1 cellular context compared by ENCODE assay signal in genomic region chr7:138158739-138159528, GRCh38.
TF ChIP-seq lines count a peak whose summit lies in the region.

No MANE protein-coding gene starts in this region.

TF ChIP-seq in HepG2, 621 proteins besides CTCF, POLR2A, EP300 and RAD21 (continued from another document and continues in another):
- no peak for TF ChIP-seq GMEB1 (CRISPR knock-in tag; IDR thresholded peaks at IDR 0.05; ENCODE audit: borderline replicate concordance)
- peak; percentile 72; the same call in 1 of the 2 replicates for TF ChIP-seq KAT8 (CRISPR knock-in tag; IDR thresholded peaks at IDR 0.05)
- no peak for TF ChIP-seq TAF15 (IDR thresholded peaks at IDR 0.05; ENCODE audit: low read depth, low read length, poor library complexity, severe bottlenecking)
- TF ChIP-seq NONO (IDR thresholded peaks at IDR 0.05), result no peak
- no peak for TF ChIP-seq NONO (CRISPR knock-in tag; conservative IDR thresholded peaks at IDR 0.05)
- TF ChIP-seq NR2C2 (CRISPR knock-in tag; IDR thresholded peaks at IDR 0.05; ENCODE audit: borderline replicate concordance), result peak; percentile 31; the same call in 1 of the 2 replicates
- no peak for TF ChIP-seq ZNF563 (CRISPR knock-in tag; IDR thresholded peaks at IDR 0.05)
- TF ChIP-seq SP5 (CRISPR knock-in tag; IDR thresholded peaks at IDR 0.05; ENCODE audit: borderline replicate concordance, low read depth), result peak; percentile 53; the same call in 1 of the 2 replicates
- peak; percentile 21; the same call in 1 of the 2 replicates for TF ChIP-seq ATF3 (CRISPR knock-in tag; IDR thresholded peaks at IDR 0.05)
- no peak for TF ChIP-seq LCORL (IDR thresholded peaks at IDR 0.05)
- 0 out of 2 replicates have a peak, but pooled peaks have one; percentile 44 for TF ChIP-seq LCORL (CRISPR knock-in tag; IDR thresholded peaks at IDR 0.05)
- TF ChIP-seq HNF1B (CRISPR knock-in tag; IDR thresholded peaks at IDR 0.05), result peak; percentile 59; the same call in 1 of the 2 replicates
- 0 out of 2 replicates have a peak, but pooled peaks have one; percentile 65 for TF ChIP-seq IRF2 (CRISPR knock-in tag; IDR thresholded peaks at IDR 0.05)
- TF ChIP-seq SUZ12 (IDR thresholded peaks at IDR 0.05; ENCODE audit: low read depth, low read length), result no peak
- TF ChIP-seq ZNF235 (CRISPR knock-in tag; IDR thresholded peaks at IDR 0.05; ENCODE audit: borderline replicate concordance), result no peak
- TF ChIP-seq ZNF205 (CRISPR knock-in tag; IDR thresholded peaks at IDR 0.05), result 0 out of 2 replicates have a peak, but pooled peaks have one; percentile 19
- TF ChIP-seq ZNF709 (CRISPR knock-in tag; IDR thresholded peaks at IDR 0.05), result no peak
- no peak for TF ChIP-seq ZNF460 (CRISPR knock-in tag; IDR thresholded peaks at IDR 0.05; ENCODE audit: borderline replicate concordance)
- TF ChIP-seq FOSL2 (CRISPR knock-in tag; IDR thresholded peaks at IDR 0.05), result peak; percentile 24
- no peak for TF ChIP-seq TBX3 (IDR thresholded peaks at IDR 0.05; ENCODE audit: borderline replicate concordance)
- TF ChIP-seq SMAD1 (CRISPR knock-in tag; IDR thresholded peaks at IDR 0.05; ENCODE audit: borderline replicate concordance, low read depth), result no peak
- no peak for TF ChIP-seq ZBTB2 (CRISPR knock-in tag; IDR thresholded peaks at IDR 0.05; ENCODE audit: low read depth)
- no peak for TF ChIP-seq ZNF451 (CRISPR knock-in tag; IDR thresholded peaks at IDR 0.05)
- peak; percentile 88 for TF ChIP-seq MED1 (CRISPR knock-in tag; IDR thresholded peaks at IDR 0.05)
- no peak; the same call in 1 of the 2 replicates for TF ChIP-seq KMT2A (CRISPR knock-in tag; IDR thresholded peaks at IDR 0.05)
- no peak for TF ChIP-seq ZFP82 (CRISPR knock-in tag; IDR thresholded peaks at IDR 0.05; ENCODE audit: borderline replicate concordance)
- no peak for TF ChIP-seq RFX5 (IDR thresholded peaks at IDR 0.05; ENCODE audit: low read depth, low read length)
- peak; percentile 82 for TF ChIP-seq GATAD2A (CRISPR knock-in tag; IDR thresholded peaks at IDR 0.05)
- TF ChIP-seq RBM39 (IDR thresholded peaks at IDR 0.05; ENCODE audit: low read depth, low read length, poor library complexity, severe bottlenecking), result no peak
- no peak for TF ChIP-seq CENPBD1 (CRISPR knock-in tag; IDR thresholded peaks at IDR 0.05; ENCODE audit: borderline replicate concordance, low read depth)
- 0 out of 2 replicates have a peak, but pooled peaks have one; percentile 63 for TF ChIP-seq ZNF512B (CRISPR knock-in tag; IDR thresholded peaks at IDR 0.05; ENCODE audit: borderline replicate concordance)
- no peak for TF ChIP-seq ZSCAN31 (CRISPR knock-in tag; IDR thresholded peaks at IDR 0.05; ENCODE audit: low read depth)
- TF ChIP-seq NCOA2 (CRISPR knock-in tag; IDR thresholded peaks at IDR 0.05), result peak; percentile 79
- 0 out of 2 replicates have a peak, but pooled peaks have one; percentile 28 for TF ChIP-seq TARDBP (CRISPR knock-in tag; IDR thresholded peaks at IDR 0.05)
- TF ChIP-seq GFI1 (CRISPR knock-in tag; IDR thresholded peaks at IDR 0.05; ENCODE audit: borderline replicate concordance), result peak; percentile 98
- TF ChIP-seq ZNF513 (CRISPR knock-in tag; conservative IDR thresholded peaks at IDR 0.05), result no peak
- TF ChIP-seq ZNF720 (CRISPR knock-in tag; IDR thresholded peaks at IDR 0.05), result no peak
- no peak for TF ChIP-seq NFAT5 (CRISPR knock-in tag; IDR thresholded peaks at IDR 0.05)
- no peak for TF ChIP-seq ZBTB49 (CRISPR knock-in tag; IDR thresholded peaks at IDR 0.05; ENCODE audit: borderline replicate concordance)
- TF ChIP-seq SMAD9 (CRISPR knock-in tag; IDR thresholded peaks at IDR 0.05), result no peak
- peak; percentile 83 for TF ChIP-seq SOX5 (CRISPR knock-in tag; IDR thresholded peaks at IDR 0.05; ENCODE audit: borderline replicate concordance)
